ENCODE assay signal across 8 cellular contexts in genomic region chr17:77320046-77320445, GRCh38.
DNase-seq lines count a peak whose midpoint lies in the region; ATAC-seq and TF ChIP-seq lines count a peak whose summit lies in the region.

No MANE protein-coding gene starts in this region.

- no peaks in the 10 kb centered on the region for H3K36me3 ChIP-seq in parathyroid adenoma (ENCODE audit: control insufficient read depth, insufficient read depth, low read length)

- H2AFZ ChIP-seq in parathyroid adenoma = no peak overlapping the region

- no peak overlapping the region for H3K9ac ChIP-seq in parathyroid adenoma

- peaks cover 66% of the 10 kb centered on the region for H3K79me2 ChIP-seq in parathyroid adenoma

- ATAC-seq in GM18867 (IDR thresholded peaks at IDR 0.05; ENCODE audit: unreplicated experiment) (no peak), HG02571 (IDR thresholded peaks at IDR 0.05; ENCODE audit: unreplicated experiment) (no peak), GM19395 (IDR thresholded peaks at IDR 0.05; ENCODE audit: unreplicated experiment) (no peak)

- no peaks in the 10 kb centered on the region for H3K27me3 ChIP-seq in parathyroid adenoma (ENCODE audit: control insufficient read depth, insufficient read depth, low read length)

- no peak for TF ChIP-seq CTCF in parathyroid adenoma (IDR thresholded peaks at IDR 0.05)

- H3K27ac ChIP-seq in parathyroid adenoma = no peak overlapping the region

- H3K4me2 ChIP-seq in parathyroid adenoma (ENCODE audit: low read length) = no peak overlapping the region

- no peaks in the 10 kb centered on the region for H3K9me3 ChIP-seq in parathyroid adenoma (ENCODE audit: control insufficient read depth, low read length)

- peak; percentile 39 for DNase-seq in D341Med (ENCODE audit: low spot score)
- peak; percentile 51 for DNase-seq in NOMO-1 treated with DMSO at 0.1 percent for 48 hours (lab: John Stamatoyannopoulos, UW; ENCODE audit: unreplicated experiment)
- peak; percentile 59 for DNase-seq in epidermal melanocyte (ENCODE audit: insufficient read length, low spot score)
- no peak for DNase-seq in SK-N-DZ (ENCODE audit: low spot score)

- H3K4me3 ChIP-seq in parathyroid adenoma (ENCODE audit: low read depth, low read length) = peak overlapping the region; percentile 17

- H3K4me1 ChIP-seq in parathyroid adenoma = peaks cover 25% of the 10 kb centered on the region
